In genomic region chr18:422966-423365, GRCh38 we compare ENCODE assay signal across 24 cellular contexts.
"Had no signal": no experiment of that assay in that cellular context is flagged by ENCODE, and none has a peak within 500 bp of the region (broad histone marks: within the 10 kb centered on the region; RNA-seq: fewer than 3 reads in every experiment).

No MANE protein-coding gene starts in this region.

- DNase-seq: dermis blood vessel endothelial cell; dorsolateral prefrontal cortex; effector CD4-positive, alpha-beta T cell; effector memory CD4-positive, alpha-beta T cell; foreskin fibroblast; foreskin melanocyte; gastrocnemius medialis; glutamatergic neuron; head of caudate nucleus; heart right ventricle; hippocampal formation; left cardiac atrium; left lung; left ventricle myocardium superior; lower lobe of right lung; mesenchymal stem cell; mucosa of descending colon had no signal

- H3K4me3 Mint-ChIP-seq: mesothelial cell of epicardium had no signal

- H3K4me3 ChIP-seq: coronary artery, dorsolateral prefrontal cortex, esophagus muscularis mucosa, gastrocnemius medialis, heart right ventricle, left lung, lower lobe of right lung, mucosa of descending colon had no signal

- H3K9me3 ChIP-seq: esophagus muscularis mucosa, gastrocnemius medialis, heart right ventricle, left lung, lower lobe of right lung, mucosa of descending colon had no signal

- H3K4me1 ChIP-seq: gastrocnemius medialis had no signal

- H3K27ac ChIP-seq: coronary artery, esophagus muscularis mucosa, gastrocnemius medialis, left lung, lower lobe of right lung had no signal

- ATAC-seq: gastrocnemius medialis, heart right ventricle, left cardiac atrium, left lung, left ventricle myocardium superior, lower lobe of right lung, mucosa of descending colon had no signal

- H3K36me3 ChIP-seq: esophagus muscularis mucosa, gastrocnemius medialis, heart right ventricle, left lung, lower lobe of right lung had no signal

- H3K36me3 Mint-ChIP-seq: mesothelial cell of epicardium had no signal

- FAIRE-seq: colon, endothelial cell of umbilical vein, islet of Langerhans, keratinocyte had no signal

- H3K27me3 ChIP-seq: dorsolateral prefrontal cortex, esophagus muscularis mucosa, gastrocnemius medialis, heart right ventricle, left lung had no signal

- H3K9me3 Mint-ChIP-seq: mesothelial cell of epicardium had no signal
